16 cellular contexts compared by ENCODE assay signal in genomic region chr15:69080958-69081248, GRCh38.
DNase-seq lines count a peak whose midpoint lies in the region; ATAC-seq and TF ChIP-seq lines count a peak whose summit lies in the region.
"Had no signal": no experiment of that assay in that cellular context is flagged by ENCODE, and none has a peak within 500 bp of the region (broad histone marks: within the 10 kb centered on the region; RNA-seq: fewer than 3 reads in every experiment).

No MANE protein-coding gene starts in this region.

- H3K79me2 ChIP-seq in PC-9 (ENCODE audit: low read depth) = no peaks in the 10 kb centered on the region
- no peaks in the 10 kb centered on the region for H3K79me2 ChIP-seq in parathyroid adenoma

- H3K4me1 ChIP-seq in PC-9 (replicated peaks; ENCODE audit: insufficient read depth) (peaks cover 56% of the 10 kb centered on the region), esophagus muscularis mucosa (peaks cover 0 to 33% (median 25%) of the 10 kb centered on the region in 4 donors), parathyroid adenoma (peaks cover 35% of the 10 kb centered on the region), ovary (ENCODE audit: insufficient read depth) (no peaks in the 10 kb centered on the region)
- H3K4me1 ChIP-seq: colonic mucosa had no signal

- H3K4me3 ChIP-seq in AG04450 (ENCODE audit: low read depth, low read length) (no peak overlapping the region), PC-9 (no peak overlapping the region), esophagus muscularis mucosa (no peak overlapping the region), parathyroid adenoma (ENCODE audit: low read depth, low read length) (peak overlapping the region; percentile 32), ovary (no peak overlapping the region)
- H3K4me3 ChIP-seq: colonic mucosa, tibial nerve had no signal

- WGBS in esophagus muscularis mucosa = 59% methylated on average over 2 of the region's 2 CpGs
- 20 to 43% (median 38%) methylated on average over 2 of the region's 2 CpGs for WGBS in ovary, 3 donors

- intact Hi-C loops in PC-9 (cut with micrococcal nuclease; ENCODE audit: unreplicated experiment) = no loop called here
- intact Hi-C loops in esophagus muscularis mucosa (cut with DNase I) = no loop called here
- intact Hi-C loops in ovary (cut with DNase I) = no loop called here

- H3K4me2 ChIP-seq in PC-9 (peak overlapping the region; percentile 61), parathyroid adenoma (ENCODE audit: low read length) (peak overlapping the region; percentile 55)

- TF ChIP-seq POLR2A in esophagus muscularis mucosa (IDR thresholded peaks at IDR 0.05; ENCODE audit: low read depth) = no peak
- no peak for TF ChIP-seq POLR2A in ovary (IDR thresholded peaks at IDR 0.05)

- DNase-seq in AG04450 (ENCODE audit: low read depth, low spot score) (no peak), PC-9 (no peak), esophagus muscularis mucosa (ENCODE audit: extremely low spot score) (no peak), GM13977 (ENCODE audit: low spot score) (no peak), ovary (no peak), NCI-H526 treated with DMSO at 0.1 percent for 48 hours (lab: John Stamatoyannopoulos, UW) (no peak)
- DNase-seq: activated CD4-positive, alpha-beta T cell treated with anti-CD3 and anti-CD28 coated beads, Interleukin-2, amount 50 U/mL, for 4 hours; activated naive CD4-positive, alpha-beta T cell treated with anti-CD3 and anti-CD28 coated beads for 36 hours; activated T-cell treated with anti-CD3 and anti-CD28 coated beads for 4 hours; CD8-positive, alpha-beta memory T cell; NCI-H187; T-cell had no signal

- H3K9me3 Mint-ChIP-seq in stimulated activated memory B cell treated with anti-CD40 and anti-IgM and Interleukin-4, amounts not matched to agents 10 μg/mL and 1 μg/mL and 100 μg/mL, for 72 hours = no peaks in the 10 kb centered on the region
- H3K9me3 Mint-ChIP-seq: activated naive CD4-positive, alpha-beta T cell treated with anti-CD3 and anti-CD28 coated beads for 36 hours; CD8-positive, alpha-beta memory T cell; T-cell had no signal

- H3K4me3 Mint-ChIP-seq in stimulated activated memory B cell treated with anti-CD40 and anti-IgM and Interleukin-4, amounts not matched to agents 10 μg/mL and 1 μg/mL and 100 μg/mL, for 72 hours = no peak overlapping the region
- H3K4me3 Mint-ChIP-seq: activated naive CD4-positive, alpha-beta T cell treated with anti-CD3 and anti-CD28 coated beads for 36 hours; CD8-positive, alpha-beta memory T cell; T-cell had no signal

- H2AFZ ChIP-seq in PC-9 (no peak overlapping the region), parathyroid adenoma (peak overlapping the region; percentile 68)

- peak overlapping the region; percentile 12 for H3K27ac ChIP-seq in AG04450 (ENCODE audit: low read depth, low read length)
- no peak overlapping the region for H3K27ac ChIP-seq in PC-9
- H3K27ac ChIP-seq in esophagus muscularis mucosa (replicated peaks in 1 of 4) = peak overlapping the region in 3 of 4 donors; percentile 58 to 73 (median 68)
- H3K27ac ChIP-seq in parathyroid adenoma = peak overlapping the region; percentile 96
- no peak overlapping the region for H3K27ac ChIP-seq in ovary
- H3K27ac ChIP-seq: colonic mucosa had no signal

- no peak overlapping the region for H3K9ac ChIP-seq in parathyroid adenoma

- ATAC-seq in stimulated activated memory B cell treated with anti-CD40 and anti-IgM and Interleukin-4, amounts not matched to agents 10 μg/mL and 1 μg/mL and 100 μg/mL, for 72 hours = no peak
- ATAC-seq: T-cell had no signal

- CTCF ChIA-PET in AG04450 (lab: Charles Lee) = no interaction called here
- CTCF ChIA-PET in PC-9 (lab: Charles Lee) = no interaction called here

- no TSS peak for BruUV-seq in PC-9 (replicated peaks; lab: Mats Ljungman, UMichigan)

- H3K27me3 Mint-ChIP-seq in stimulated activated memory B cell treated with anti-CD40 and anti-IgM and Interleukin-4, amounts not matched to agents 10 μg/mL and 1 μg/mL and 100 μg/mL, for 72 hours = peaks cover 59% of the 10 kb centered on the region

- H3K27ac Mint-ChIP-seq in stimulated activated memory B cell treated with anti-CD40 and anti-IgM and Interleukin-4, amounts not matched to agents 10 μg/mL and 1 μg/mL and 100 μg/mL, for 72 hours = no peak overlapping the region
- H3K27ac Mint-ChIP-seq: activated naive CD4-positive, alpha-beta T cell treated with anti-CD3 and anti-CD28 coated beads for 36 hours; CD8-positive, alpha-beta memory T cell; T-cell had no signal

- H3F3A ChIP-seq in PC-9 (ENCODE audit: insufficient read depth, low read depth) = peaks cover 17% of the 10 kb centered on the region; the same call in 1 of the 2 replicates

- POLR2A ChIA-PET in AG04450 (lab: Yijun Ruan, JAX) (no interaction called here), PC-9 (lab: Charles Lee; ENCODE audit: unreplicated experiment) (interaction anchor here (0.5 to 1.4 kb wide), 3 partner anchors 12 to 75 kb away, joined by 3 to 7 read pairs (median 5); no protein-coding TSS in a partner anchor)

- H3K36me3 Mint-ChIP-seq in stimulated activated memory B cell treated with anti-CD40 and anti-IgM and Interleukin-4, amounts not matched to agents 10 μg/mL and 1 μg/mL and 100 μg/mL, for 72 hours = no peaks in the 10 kb centered on the region
- H3K36me3 Mint-ChIP-seq: CD8-positive, alpha-beta memory T cell; T-cell had no signal

- H3K36me3 ChIP-seq in PC-9 (ENCODE audit: low read depth) = no peaks in the 10 kb centered on the region
- no peaks in the 10 kb centered on the region for H3K36me3 ChIP-seq in esophagus muscularis mucosa
- H3K36me3 ChIP-seq in parathyroid adenoma (ENCODE audit: control insufficient read depth, insufficient read depth, low read length) = no peaks in the 10 kb centered on the region
- H3K36me3 ChIP-seq in ovary = no peaks in the 10 kb centered on the region
- H3K36me3 ChIP-seq: colonic mucosa, tibial nerve had no signal

- in situ Hi-C loops in GM13977 (cut with MboI; ENCODE audit: low pct_unique_long_range_greater_than_20kb, low sequenced_read_pairs, unreplicated experiment) = no loop called here

- H4K20me1 ChIP-seq in PC-9 (ENCODE audit: insufficient read depth) = no peaks in the 10 kb centered on the region

- H3K9me2 ChIP-seq in PC-9 (ENCODE audit: insufficient read depth) = no peaks in the 10 kb centered on the region

- TF ChIP-seq CTCF in AG04450 (IDR thresholded peaks at IDR 0.05; ENCODE audit: low read depth, low read length) (no peak), PC-9 (conservative IDR thresholded peaks at IDR 0.05) (no peak), esophagus muscularis mucosa (IDR thresholded peaks at IDR 0.05) (no peak), parathyroid adenoma (IDR thresholded peaks at IDR 0.05) (no peak), GM13977 (IDR thresholded peaks at IDR 0.05; ENCODE audit: extremely low read depth, insufficient read depth, missing control alignments) (no peak), ovary (IDR thresholded peaks at IDR 0.05) (no peak)

- no peaks in the 10 kb centered on the region for H3K27me3 ChIP-seq in AG04450 (ENCODE audit: control insufficient read depth, insufficient read depth, low read length)
- no peaks in the 10 kb centered on the region for H3K27me3 ChIP-seq in PC-9 (ENCODE audit: insufficient read depth, low read depth)
- peaks cover 0 to 10% (median 0%) of the 10 kb centered on the region in 4 donors for H3K27me3 ChIP-seq in esophagus muscularis mucosa
- H3K27me3 ChIP-seq in parathyroid adenoma (ENCODE audit: control insufficient read depth, insufficient read depth, low read length) = no peaks in the 10 kb centered on the region
- no peaks in the 10 kb centered on the region for H3K27me3 ChIP-seq in ovary
- H3K27me3 ChIP-seq: colonic mucosa, tibial nerve had no signal

- H3K9me3 ChIP-seq in AG04450 (ENCODE audit: control insufficient read depth, insufficient read depth, low read length) = no peaks in the 10 kb centered on the region
- H3K9me3 ChIP-seq in PC-9 (ENCODE audit: insufficient read depth, low read depth) = no peaks in the 10 kb centered on the region
- no peaks in the 10 kb centered on the region for H3K9me3 ChIP-seq in esophagus muscularis mucosa
- H3K9me3 ChIP-seq in parathyroid adenoma (ENCODE audit: control insufficient read depth, low read length) = no peaks in the 10 kb centered on the region
- H3K9me3 ChIP-seq in ovary = no peaks in the 10 kb centered on the region
- H3K9me3 ChIP-seq: colonic mucosa, tibial nerve had no signal

- no peak for TF ChIP-seq EP300 in esophagus muscularis mucosa (IDR thresholded peaks at IDR 0.05)
- no peak for TF ChIP-seq EP300 in ovary (IDR thresholded peaks at IDR 0.05)

- H3K4me1 Mint-ChIP-seq in stimulated activated memory B cell treated with anti-CD40 and anti-IgM and Interleukin-4, amounts not matched to agents 10 μg/mL and 1 μg/mL and 100 μg/mL, for 72 hours = peaks cover 6% of the 10 kb centered on the region

Comparison
In these comparisons a context has a peak if more than half of its experiments do, and no peak if none do; other contexts are left out.
1. H3K27ac ChIP-seq: peak in AG04450 (single experiment), esophagus muscularis mucosa (3 of 4) and parathyroid adenoma (single experiment); none in PC-9 (single experiment) and ovary (0 of 2).